Comparison of ENCODE assay signal across 1 cellular context in the genomic region with DNA sequence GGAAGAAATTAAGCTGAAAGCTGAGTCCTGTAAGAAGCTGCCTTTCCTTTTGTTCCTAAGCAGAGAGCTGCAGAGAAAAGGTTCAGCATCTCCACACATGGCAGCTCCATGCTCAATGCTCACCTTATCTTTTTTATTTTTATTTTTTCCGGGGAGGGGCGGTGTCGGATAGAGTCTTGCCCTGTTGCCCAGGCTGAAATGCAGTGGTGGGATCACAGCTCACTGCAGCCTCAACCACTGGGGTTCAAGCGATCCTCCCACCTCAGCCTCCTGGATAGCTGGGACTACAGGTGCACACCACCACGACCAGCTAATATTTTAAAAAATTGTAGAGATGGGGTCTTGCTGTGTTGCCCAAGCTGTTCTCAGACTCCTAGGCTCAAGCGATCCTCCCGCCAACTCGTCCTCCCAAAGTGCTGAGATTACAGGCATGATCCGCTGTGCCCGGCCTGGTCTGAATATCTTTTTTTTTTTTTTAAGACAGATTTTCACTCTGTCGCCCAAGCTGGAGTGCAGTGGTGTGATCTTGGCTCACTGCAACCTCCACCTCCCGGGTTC.
TF ChIP-seq lines count a peak whose summit lies in the region.

No MANE protein-coding gene starts in this region.

TF ChIP-seq in HepG2, 621 proteins besides CTCF, POLR2A, EP300 and RAD21 (continues in another document):
- TF ChIP-seq, protein P1, sequence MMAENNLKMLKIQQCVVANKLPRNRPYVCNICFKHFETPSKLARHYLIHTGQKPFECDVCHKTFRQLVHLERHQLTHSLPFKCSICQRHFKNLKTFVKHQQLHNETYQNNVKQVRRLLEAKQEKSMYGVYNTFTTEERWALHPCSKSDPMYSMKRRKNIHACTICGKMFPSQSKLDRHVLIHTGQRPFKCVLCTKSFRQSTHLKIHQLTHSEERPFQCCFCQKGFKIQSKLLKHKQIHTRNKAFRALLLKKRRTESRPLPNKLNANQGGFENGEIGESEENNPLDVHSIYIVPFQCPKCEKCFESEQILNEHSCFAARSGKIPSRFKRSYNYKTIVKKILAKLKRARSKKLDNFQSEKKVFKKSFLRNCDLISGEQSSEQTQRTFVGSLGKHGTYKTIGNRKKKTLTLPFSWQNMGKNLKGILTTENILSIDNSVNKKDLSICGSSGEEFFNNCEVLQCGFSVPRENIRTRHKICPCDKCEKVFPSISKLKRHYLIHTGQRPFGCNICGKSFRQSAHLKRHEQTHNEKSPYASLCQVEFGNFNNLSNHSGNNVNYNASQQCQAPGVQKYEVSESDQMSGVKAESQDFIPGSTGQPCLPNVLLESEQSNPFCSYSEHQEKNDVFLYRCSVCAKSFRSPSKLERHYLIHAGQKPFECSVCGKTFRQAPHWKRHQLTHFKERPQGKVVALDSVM (CRISPR knock-in tag; IDR thresholded peaks at IDR 0.05), result peak; percentile 78
- TF ChIP-seq ZNF282 (IDR thresholded peaks at IDR 0.05; ENCODE audit: partially characterized antibody), result no peak
- TF ChIP-seq LCORL (IDR thresholded peaks at IDR 0.05), result no peak
- peak; percentile 12; the same call in 1 of the 2 replicates for TF ChIP-seq LCORL (CRISPR knock-in tag; IDR thresholded peaks at IDR 0.05)
- TF ChIP-seq, protein P2, sequence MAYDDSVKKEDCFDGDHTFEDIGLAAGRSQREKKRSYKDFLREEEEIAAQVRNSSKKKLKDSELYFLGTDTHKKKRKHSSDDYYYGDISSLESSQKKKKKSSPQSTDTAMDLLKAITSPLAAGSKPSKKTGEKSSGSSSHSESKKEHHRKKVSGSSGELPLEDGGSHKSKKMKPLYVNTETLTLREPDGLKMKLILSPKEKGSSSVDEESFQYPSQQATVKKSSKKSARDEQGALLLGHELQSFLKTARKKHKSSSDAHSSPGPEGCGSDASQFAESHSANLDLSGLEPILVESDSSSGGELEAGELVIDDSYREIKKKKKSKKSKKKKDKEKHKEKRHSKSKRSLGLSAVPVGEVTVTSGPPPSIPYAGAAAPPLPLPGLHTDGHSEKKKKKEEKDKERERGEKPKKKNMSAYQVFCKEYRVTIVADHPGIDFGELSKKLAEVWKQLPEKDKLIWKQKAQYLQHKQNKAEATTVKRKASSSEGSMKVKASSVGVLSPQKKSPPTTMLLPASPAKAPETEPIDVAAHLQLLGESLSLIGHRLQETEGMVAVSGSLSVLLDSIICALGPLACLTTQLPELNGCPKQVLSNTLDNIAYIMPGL (CRISPR knock-in tag; IDR thresholded peaks at IDR 0.05; ENCODE audit: borderline replicate concordance in 1 of 2, low read depth in 1 of 2), result no peak
- no peak for TF ChIP-seq ZNF619 (CRISPR knock-in tag; IDR thresholded peaks at IDR 0.05)
- no peak for TF ChIP-seq POGZ (CRISPR knock-in tag; IDR thresholded peaks at IDR 0.05)
- TF ChIP-seq ZNF292 (CRISPR knock-in tag; IDR thresholded peaks at IDR 0.05; ENCODE audit: borderline replicate concordance, low read depth), result 0 out of 2 replicates have a peak, but pooled peaks have one; percentile 19
- TF ChIP-seq ARNTL (CRISPR knock-in tag; IDR thresholded peaks at IDR 0.05), result no peak
- 0 out of 2 replicates have a peak, but pooled peaks have one; percentile 51 for TF ChIP-seq ADNP (CRISPR knock-in tag; IDR thresholded peaks at IDR 0.05)
- no peak for TF ChIP-seq ZNF441 (CRISPR knock-in tag; IDR thresholded peaks at IDR 0.05; ENCODE audit: borderline replicate concordance)
- TF ChIP-seq, protein P3, sequence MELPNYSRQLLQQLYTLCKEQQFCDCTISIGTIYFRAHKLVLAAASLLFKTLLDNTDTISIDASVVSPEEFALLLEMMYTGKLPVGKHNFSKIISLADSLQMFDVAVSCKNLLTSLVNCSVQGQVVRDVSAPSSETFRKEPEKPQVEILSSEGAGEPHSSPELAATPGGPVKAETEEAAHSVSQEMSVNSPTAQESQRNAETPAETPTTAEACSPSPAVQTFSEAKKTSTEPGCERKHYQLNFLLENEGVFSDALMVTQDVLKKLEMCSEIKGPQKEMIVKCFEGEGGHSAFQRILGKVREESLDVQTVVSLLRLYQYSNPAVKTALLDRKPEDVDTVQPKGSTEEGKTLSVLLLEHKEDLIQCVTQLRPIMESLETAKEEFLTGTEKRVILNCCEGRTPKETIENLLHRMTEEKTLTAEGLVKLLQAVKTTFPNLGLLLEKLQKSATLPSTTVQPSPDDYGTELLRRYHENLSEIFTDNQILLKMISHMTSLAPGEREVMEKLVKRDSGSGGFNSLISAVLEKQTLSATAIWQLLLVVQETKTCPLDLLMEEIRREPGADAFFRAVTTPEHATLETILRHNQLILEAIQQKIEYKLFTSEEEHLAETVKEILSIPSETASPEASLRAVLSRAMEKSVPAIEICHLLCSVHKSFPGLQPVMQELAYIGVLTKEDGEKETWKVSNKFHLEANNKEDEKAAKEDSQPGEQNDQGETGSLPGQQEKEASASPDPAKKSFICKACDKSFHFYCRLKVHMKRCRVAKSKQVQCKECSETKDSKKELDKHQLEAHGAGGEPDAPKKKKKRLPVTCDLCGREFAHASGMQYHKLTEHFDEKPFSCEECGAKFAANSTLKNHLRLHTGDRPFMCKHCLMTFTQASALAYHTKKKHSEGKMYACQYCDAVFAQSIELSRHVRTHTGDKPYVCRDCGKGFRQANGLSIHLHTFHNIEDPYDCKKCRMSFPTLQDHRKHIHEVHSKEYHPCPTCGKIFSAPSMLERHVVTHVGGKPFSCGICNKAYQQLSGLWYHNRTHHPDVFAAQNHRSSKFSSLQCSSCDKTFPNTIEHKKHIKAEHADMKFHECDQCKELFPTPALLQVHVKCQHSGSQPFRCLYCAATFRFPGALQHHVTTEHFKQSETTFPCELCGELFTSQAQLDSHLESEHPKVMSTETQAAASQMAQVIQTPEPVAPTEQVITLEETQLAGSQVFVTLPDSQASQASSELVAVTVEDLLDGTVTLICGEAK (IDR thresholded peaks at IDR 0.05), result no peak
- TF ChIP-seq, protein P3 (CRISPR knock-in tag; IDR thresholded peaks at IDR 0.05), result no peak
- TF ChIP-seq, protein P4, sequence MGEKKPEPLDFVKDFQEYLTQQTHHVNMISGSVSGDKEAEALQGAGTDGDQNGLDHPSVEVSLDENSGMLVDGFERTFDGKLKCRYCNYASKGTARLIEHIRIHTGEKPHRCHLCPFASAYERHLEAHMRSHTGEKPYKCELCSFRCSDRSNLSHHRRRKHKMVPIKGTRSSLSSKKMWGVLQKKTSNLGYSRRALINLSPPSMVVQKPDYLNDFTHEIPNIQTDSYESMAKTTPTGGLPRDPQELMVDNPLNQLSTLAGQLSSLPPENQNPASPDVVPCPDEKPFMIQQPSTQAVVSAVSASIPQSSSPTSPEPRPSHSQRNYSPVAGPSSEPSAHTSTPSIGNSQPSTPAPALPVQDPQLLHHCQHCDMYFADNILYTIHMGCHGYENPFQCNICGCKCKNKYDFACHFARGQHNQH (CRISPR knock-in tag; IDR thresholded peaks at IDR 0.05), result no peak
- TF ChIP-seq, protein P5, sequence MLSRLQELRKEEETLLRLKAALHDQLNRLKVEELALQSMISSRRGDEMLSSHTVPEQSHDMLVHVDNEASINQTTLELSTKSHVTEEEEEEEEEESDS (CRISPR knock-in tag; IDR thresholded peaks at IDR 0.05; ENCODE audit: borderline replicate concordance), result no peak
- TF ChIP-seq, protein P6, sequence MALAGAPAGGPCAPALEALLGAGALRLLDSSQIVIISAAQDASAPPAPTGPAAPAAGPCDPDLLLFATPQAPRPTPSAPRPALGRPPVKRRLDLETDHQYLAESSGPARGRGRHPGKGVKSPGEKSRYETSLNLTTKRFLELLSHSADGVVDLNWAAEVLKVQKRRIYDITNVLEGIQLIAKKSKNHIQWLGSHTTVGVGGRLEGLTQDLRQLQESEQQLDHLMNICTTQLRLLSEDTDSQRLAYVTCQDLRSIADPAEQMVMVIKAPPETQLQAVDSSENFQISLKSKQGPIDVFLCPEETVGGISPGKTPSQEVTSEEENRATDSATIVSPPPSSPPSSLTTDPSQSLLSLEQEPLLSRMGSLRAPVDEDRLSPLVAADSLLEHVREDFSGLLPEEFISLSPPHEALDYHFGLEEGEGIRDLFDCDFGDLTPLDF (CRISPR knock-in tag; IDR thresholded peaks at IDR 0.05), result no peak
- TF ChIP-seq, protein P7, sequence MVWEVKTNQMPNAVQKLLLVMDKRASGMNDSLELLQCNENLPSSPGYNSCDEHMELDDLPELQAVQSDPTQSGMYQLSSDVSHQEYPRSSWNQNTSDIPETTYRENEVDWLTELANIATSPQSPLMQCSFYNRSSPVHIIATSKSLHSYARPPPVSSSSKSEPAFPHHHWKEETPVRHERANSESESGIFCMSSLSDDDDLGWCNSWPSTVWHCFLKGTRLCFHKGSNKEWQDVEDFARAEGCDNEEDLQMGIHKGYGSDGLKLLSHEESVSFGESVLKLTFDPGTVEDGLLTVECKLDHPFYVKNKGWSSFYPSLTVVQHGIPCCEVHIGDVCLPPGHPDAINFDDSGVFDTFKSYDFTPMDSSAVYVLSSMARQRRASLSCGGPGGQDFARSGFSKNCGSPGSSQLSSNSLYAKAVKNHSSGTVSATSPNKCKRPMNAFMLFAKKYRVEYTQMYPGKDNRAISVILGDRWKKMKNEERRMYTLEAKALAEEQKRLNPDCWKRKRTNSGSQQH (CRISPR knock-in tag; IDR thresholded peaks at IDR 0.05; ENCODE audit: low read depth), result peak; percentile 58; the same call in 1 of the 2 replicates
- TF ChIP-seq MTF2 (CRISPR knock-in tag; IDR thresholded peaks at IDR 0.05; ENCODE audit: borderline replicate concordance), result 0 out of 2 replicates have a peak, but pooled peaks have one; percentile 25
- peak; percentile 64; the same call in 1 of the 2 replicates for TF ChIP-seq ZNF121 (CRISPR knock-in tag; IDR thresholded peaks at IDR 0.05)
- TF ChIP-seq TBX2 (CRISPR knock-in tag; IDR thresholded peaks at IDR 0.05; ENCODE audit: borderline replicate concordance), result 0 out of 2 replicates have a peak, but pooled peaks have one; percentile 5
- TF ChIP-seq THAP11 (CRISPR knock-in tag; IDR thresholded peaks at IDR 0.05), result no peak
- TF ChIP-seq, protein P8, sequence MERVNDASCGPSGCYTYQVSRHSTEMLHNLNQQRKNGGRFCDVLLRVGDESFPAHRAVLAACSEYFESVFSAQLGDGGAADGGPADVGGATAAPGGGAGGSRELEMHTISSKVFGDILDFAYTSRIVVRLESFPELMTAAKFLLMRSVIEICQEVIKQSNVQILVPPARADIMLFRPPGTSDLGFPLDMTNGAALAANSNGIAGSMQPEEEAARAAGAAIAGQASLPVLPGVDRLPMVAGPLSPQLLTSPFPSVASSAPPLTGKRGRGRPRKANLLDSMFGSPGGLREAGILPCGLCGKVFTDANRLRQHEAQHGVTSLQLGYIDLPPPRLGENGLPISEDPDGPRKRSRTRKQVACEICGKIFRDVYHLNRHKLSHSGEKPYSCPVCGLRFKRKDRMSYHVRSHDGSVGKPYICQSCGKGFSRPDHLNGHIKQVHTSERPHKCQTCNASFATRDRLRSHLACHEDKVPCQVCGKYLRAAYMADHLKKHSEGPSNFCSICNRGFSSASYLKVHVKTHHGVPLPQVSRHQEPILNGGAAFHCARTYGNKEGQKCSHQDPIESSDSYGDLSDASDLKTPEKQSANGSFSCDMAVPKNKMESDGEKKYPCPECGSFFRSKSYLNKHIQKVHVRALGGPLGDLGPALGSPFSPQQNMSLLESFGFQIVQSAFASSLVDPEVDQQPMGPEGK (CRISPR knock-in tag; IDR thresholded peaks at IDR 0.05), result no peak
- 0 out of 2 replicates have a peak, but pooled peaks have one; percentile 13 for TF ChIP-seq PHF20 (CRISPR knock-in tag; IDR thresholded peaks at IDR 0.05)
- no peak for TF ChIP-seq ZNF367 (CRISPR knock-in tag; IDR thresholded peaks at IDR 0.05; ENCODE audit: borderline replicate concordance)
- TF ChIP-seq RAD51 (IDR thresholded peaks at IDR 0.05; ENCODE audit: borderline replicate concordance), result no peak
- TF ChIP-seq SMAD9 (CRISPR knock-in tag; IDR thresholded peaks at IDR 0.05), result no peak
- no peak for TF ChIP-seq FOXA1 (IDR thresholded peaks at IDR 0.05)
- TF ChIP-seq FOXA1 (CRISPR knock-in tag; IDR thresholded peaks at IDR 0.05), result no peak
- TF ChIP-seq, protein P9, sequence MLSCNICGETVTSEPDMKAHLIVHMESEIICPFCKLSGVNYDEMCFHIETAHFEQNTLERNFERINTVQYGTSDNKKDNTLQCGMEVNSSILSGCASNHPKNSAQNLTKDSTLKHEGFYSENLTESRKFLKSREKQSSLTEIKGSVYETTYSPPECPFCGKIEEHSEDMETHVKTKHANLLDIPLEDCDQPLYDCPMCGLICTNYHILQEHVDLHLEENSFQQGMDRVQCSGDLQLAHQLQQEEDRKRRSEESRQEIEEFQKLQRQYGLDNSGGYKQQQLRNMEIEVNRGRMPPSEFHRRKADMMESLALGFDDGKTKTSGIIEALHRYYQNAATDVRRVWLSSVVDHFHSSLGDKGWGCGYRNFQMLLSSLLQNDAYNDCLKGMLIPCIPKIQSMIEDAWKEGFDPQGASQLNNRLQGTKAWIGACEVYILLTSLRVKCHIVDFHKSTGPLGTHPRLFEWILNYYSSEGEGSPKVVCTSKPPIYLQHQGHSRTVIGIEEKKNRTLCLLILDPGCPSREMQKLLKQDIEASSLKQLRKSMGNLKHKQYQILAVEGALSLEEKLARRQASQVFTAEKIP (CRISPR knock-in tag; IDR thresholded peaks at IDR 0.05; ENCODE audit: borderline replicate concordance), result no peak
